20 cellular contexts compared by ENCODE assay signal in genomic region chr17:79661292-79662041, GRCh38. TPM values are rescaled to one million over a fixed set of nuclear protein-coding genes. Genes with fewer than 3 reads are reported as not detected.
A peak's percentile ranks its signal among the peaks of the same experiment; 100 is the strongest.
DNase-seq lines count a peak whose midpoint lies in the region; ATAC-seq, FAIRE-seq and TF ChIP-seq lines count a peak whose summit lies in the region.
"Had no signal": no experiment of that assay in that cellular context is flagged by ENCODE, and none has a peak within 500 bp of the region (broad histone marks: within the 10 kb centered on the region; RNA-seq: fewer than 3 reads in every experiment).

No MANE protein-coding gene starts in this region.

- H3K9me3 Mint-ChIP-seq in activated CD8-positive, alpha-beta memory T cell treated with anti-CD3 and anti-CD28 coated beads, Interleukin-2, amount 10 ng/mL, durations not matched to agents 7 days and 5 days (ENCODE audit: low read depth) = no peaks in the 10 kb centered on the region
- H3K9me3 Mint-ChIP-seq in endothelial cell (ENCODE audit: unreplicated experiment) = no peaks in the 10 kb centered on the region

- peak; percentile 63 for FAIRE-seq in urothelium cell line (lab: Jason Lieb, UNC)
- FAIRE-seq: A549, D721Med, G401.6, GM12891, GM19239 had no signal

- no peak for TF ChIP-seq CTCF in endothelial cell (IDR thresholded peaks at IDR 0.05; ENCODE audit: unreplicated experiment)

- CTCF ChIA-PET in activated CD8-positive, alpha-beta memory T cell treated with anti-CD3 and anti-CD28 coated beads, Interleukin-2, amount 10 ng/mL, durations not matched to agents 7 days and 5 days (lab: Charles Lee) = no interaction called here

- no peaks in the 10 kb centered on the region for H3K4me1 Mint-ChIP-seq in activated CD8-positive, alpha-beta memory T cell treated with anti-CD3 and anti-CD28 coated beads, Interleukin-2, amount 10 ng/mL, durations not matched to agents 7 days and 5 days
- peaks cover 25% of the 10 kb centered on the region for H3K4me1 Mint-ChIP-seq in endothelial cell (ENCODE audit: unreplicated experiment)
- H3K4me1 Mint-ChIP-seq: B cell had no signal

- H3K27ac Mint-ChIP-seq in activated CD8-positive, alpha-beta memory T cell treated with anti-CD3 and anti-CD28 coated beads, Interleukin-2, amount 10 ng/mL, durations not matched to agents 7 days and 5 days = no peak overlapping the region
- peak overlapping the region; percentile 53 for H3K27ac Mint-ChIP-seq in endothelial cell (ENCODE audit: unreplicated experiment)
- H3K27ac Mint-ChIP-seq: B cell; CD4-positive, alpha-beta T cell; CD8-positive, alpha-beta T cell had no signal

- DNase-seq in activated CD8-positive, alpha-beta memory T cell treated with anti-CD3 and anti-CD28 coated beads, Interleukin-2, amount 10 ng/mL, durations not matched to agents 7 days and 5 days = peak; percentile 12
- DNase-seq in activated CD8-positive, alpha-beta memory T cell treated with anti-CD3 and anti-CD28 coated beads, Interleukin-2, amount 50 U/mL, for 4 hours = no peak
- DNase-seq in endothelial cell (ENCODE audit: low spot score) (no peak), urothelium cell line (ENCODE audit: low spot score) (no peak), NCI-H1436 (lab: John Stamatoyannopoulos, UW) (no peak), HK-2 (ENCODE audit: unreplicated experiment) (no peak)
- DNase-seq: AML-193; Caco-2; Calu3; CD4-positive, alpha-beta T cell; DMS79 treated with DMSO at 0.1 percent for 48 hours; GF-D8 had no signal

- no peak overlapping the region for H3K4me3 Mint-ChIP-seq in activated CD8-positive, alpha-beta memory T cell treated with anti-CD3 and anti-CD28 coated beads, Interleukin-2, amount 10 ng/mL, durations not matched to agents 7 days and 5 days
- H3K4me3 Mint-ChIP-seq in endothelial cell (ENCODE audit: unreplicated experiment) = no peak overlapping the region
- H3K4me3 Mint-ChIP-seq: B cell; CD4-positive, alpha-beta T cell; CD8-positive, alpha-beta T cell had no signal

- no peaks in the 10 kb centered on the region for H3K36me3 Mint-ChIP-seq in activated CD8-positive, alpha-beta memory T cell treated with anti-CD3 and anti-CD28 coated beads, Interleukin-2, amount 10 ng/mL, durations not matched to agents 7 days and 5 days
- no peaks in the 10 kb centered on the region for H3K36me3 Mint-ChIP-seq in endothelial cell (ENCODE audit: low read depth, unreplicated experiment)
- H3K36me3 Mint-ChIP-seq: CD8-positive, alpha-beta T cell had no signal

- no peak for ATAC-seq in activated CD8-positive, alpha-beta memory T cell treated with anti-CD3 and anti-CD28 coated beads, Interleukin-2, amount 10 ng/mL, durations not matched to agents 7 days and 5 days
- ATAC-seq: A549; CD8-positive, alpha-beta T cell had no signal

- H3K27me3 Mint-ChIP-seq in activated CD8-positive, alpha-beta memory T cell treated with anti-CD3 and anti-CD28 coated beads, Interleukin-2, amount 10 ng/mL, durations not matched to agents 7 days and 5 days = peaks cover 48% of the 10 kb centered on the region
- H3K27me3 Mint-ChIP-seq in endothelial cell (ENCODE audit: unreplicated experiment) = peaks cover 2% of the 10 kb centered on the region

RNA-seq across cellular contexts. Expression of gene RBFOX3, which starts 50.6 kb away (rescaled TPM):
- total RNA-seq in activated CD8-positive, alpha-beta memory T cell treated with anti-CD3 and anti-CD28 coated beads, Interleukin-2, amount 10 ng/mL, durations not matched to agents 7 days and 5 days = not detected
- total RNA-seq in endothelial cell (ENCODE audit: unreplicated experiment) = 2.3 TPM
- total RNA-seq: A172; B cell; Calu3; CD4-positive, alpha-beta T cell; CD8-positive, alpha-beta T cell had no signal
